Comparison of ENCODE assay signal across 24 cellular contexts in genomic region chr13:99477493-99477892, GRCh38.
"Had no signal": no experiment of that assay in that cellular context is flagged by ENCODE, and none has a peak within 500 bp of the region (broad histone marks: within the 10 kb centered on the region; RNA-seq: fewer than 3 reads in every experiment).

No MANE protein-coding gene starts in this region.

- H3K4me1 Mint-ChIP-seq: activated T-helper 17 cell treated with anti-CD3 and anti-CD28 coated beads, Interleukin-2, amount 50 U/mL, for 72 hours; nephron had no signal

- H3K9me3 Mint-ChIP-seq: activated CD4-positive, alpha-beta memory T cell treated with anti-CD3 and anti-CD28 coated beads, Interleukin-2, amount 10 ng/mL, durations not matched to agents 7 days and 5 days; activated CD4-positive, alpha-beta T cell treated with anti-CD3 and anti-CD28 coated beads, Interleukin-2, amount 10 ng/mL, durations not matched to agents 24 days and 14 days; activated naive CD4-positive, alpha-beta T cell treated with anti-CD3 and anti-CD28 coated beads, Interleukin-2, amount 50 U/mL, for 72 hours; activated T-cell treated with anti-CD3 and anti-CD28 coated beads, Interleukin-2, amount 50 U/mL, for 4 hours; activated T-helper 17 cell treated with anti-CD3 and anti-CD28 coated beads, Interleukin-2, amount 50 U/mL, for 72 hours; memory B cell; nephron; T-helper 1 cell treated with Interleukin-12 subunit alpha and Interleukin-12 subunit beta and Interleukin-4 antibody, amounts not matched to agents 30 μg/mL and 1 μg/mL, for 36 hours had no signal

- H3K36me3 Mint-ChIP-seq: activated naive CD4-positive, alpha-beta T cell treated with anti-CD3 and anti-CD28 coated beads, Interleukin-2, amount 50 U/mL, for 72 hours; memory B cell had no signal

- H3K36me3 ChIP-seq: colonic mucosa, gastroesophageal sphincter, right lobe of liver, transverse colon had no signal

- H3K4me3 ChIP-seq: colonic mucosa, gastroesophageal sphincter, right lobe of liver, testis, transverse colon had no signal

- H3K4me1 ChIP-seq: colonic mucosa, gastroesophageal sphincter, right lobe of liver, testis had no signal

- H3K9me3 ChIP-seq: colonic mucosa, gastroesophageal sphincter, right lobe of liver, testis, transverse colon had no signal

- H3K4me3 Mint-ChIP-seq: activated CD4-positive, alpha-beta memory T cell treated with anti-CD3 and anti-CD28 coated beads, Interleukin-2, amount 10 ng/mL, durations not matched to agents 7 days and 5 days; activated CD4-positive, alpha-beta T cell treated with anti-CD3 and anti-CD28 coated beads, Interleukin-2, amount 10 ng/mL, durations not matched to agents 24 days and 14 days; activated T-cell treated with anti-CD3 and anti-CD28 coated beads, Interleukin-2, amount 50 U/mL, for 4 hours; activated T-helper 17 cell treated with anti-CD3 and anti-CD28 coated beads, Interleukin-2, amount 50 U/mL, for 72 hours; memory B cell; nephron; T-helper 1 cell treated with Interleukin-12 subunit alpha and Interleukin-12 subunit beta and Interleukin-4 antibody, amounts not matched to agents 30 μg/mL and 1 μg/mL, for 36 hours had no signal

- DNase-seq: activated CD4-positive, alpha-beta memory T cell treated with anti-CD3 and anti-CD28 coated beads, Interleukin-2, amount 10 ng/mL, durations not matched to agents 7 days and 5 days; activated CD4-positive, alpha-beta T cell treated with anti-CD3 and anti-CD28 coated beads, Interleukin-2, amount 10 ng/mL, durations not matched to agents 24 days and 14 days; activated T-cell treated with anti-CD3 and anti-CD28 coated beads, Interleukin-2, amount 50 U/mL, for 4 hours; anterior cingulate cortex; cerebellar nuclear complex; colonic mucosa; effector CD8-positive, alpha-beta T cell; hippocampal formation; kidney; left colon; right lobe of liver; stimulated activated CD4-positive, alpha-beta T cell treated with anti-CD3 and anti-CD28 coated beads, Interleukin-2, amount 100 ng/mL, for 48 hours; stimulated activated naive CD4-positive, alpha-beta T cell treated with Interleukin-2 at 50 U/mL for 16 hours; T-helper 9 cell; testis; transverse colon had no signal

- H3K27ac ChIP-seq: colonic mucosa, gastroesophageal sphincter, right lobe of liver, testis, transverse colon, VCaP had no signal

- ATAC-seq: activated CD4-positive, CD25-positive, alpha-beta regulatory T cell treated with anti-CD3 and anti-CD28 coated beads, Interleukin-2, amount 50 U/mL, for 24 hours; activated naive CD4-positive, alpha-beta T cell treated with anti-CD3 and anti-CD28 coated beads, Interleukin-2, amount 50 U/mL, for 72 hours; activated T-cell treated with anti-CD3 and anti-CD28 coated beads, Interleukin-2, amount 50 U/mL, for 4 hours; activated T-helper 17 cell treated with anti-CD3 and anti-CD28 coated beads, Interleukin-2, amount 50 U/mL, for 72 hours; gastroesophageal sphincter; left colon; right lobe of liver had no signal

- H3K27me3 ChIP-seq: colonic mucosa, gastroesophageal sphincter, right lobe of liver, testis, transverse colon had no signal

- H3K27ac Mint-ChIP-seq: activated CD4-positive, alpha-beta memory T cell treated with anti-CD3 and anti-CD28 coated beads, Interleukin-2, amount 10 ng/mL, durations not matched to agents 7 days and 5 days; activated CD4-positive, alpha-beta T cell treated with anti-CD3 and anti-CD28 coated beads, Interleukin-2, amount 10 ng/mL, durations not matched to agents 24 days and 14 days; activated naive CD4-positive, alpha-beta T cell treated with anti-CD3 and anti-CD28 coated beads, Interleukin-2, amount 50 U/mL, for 72 hours; activated T-helper 17 cell treated with anti-CD3 and anti-CD28 coated beads, Interleukin-2, amount 50 U/mL, for 72 hours; memory B cell; T-helper 1 cell treated with Interleukin-12 subunit alpha and Interleukin-12 subunit beta and Interleukin-4 antibody, amounts not matched to agents 30 μg/mL and 1 μg/mL, for 36 hours had no signal

- H3K27me3 Mint-ChIP-seq: activated CD4-positive, alpha-beta memory T cell treated with anti-CD3 and anti-CD28 coated beads, Interleukin-2, amount 10 ng/mL, durations not matched to agents 7 days and 5 days; activated T-helper 17 cell treated with anti-CD3 and anti-CD28 coated beads, Interleukin-2, amount 50 U/mL, for 72 hours; memory B cell had no signal
